In genomic region chr17:78316115-78316866, GRCh38 we compare ENCODE assay signal across 1 cellular context.
TF ChIP-seq lines count a peak whose summit lies in the region.

No MANE protein-coding gene starts in this region.

TF ChIP-seq in K562, 482 proteins besides CTCF, POLR2A, EP300 and RAD21 (continued from another document):
- TF ChIP-seq TCF3 (CRISPR knock-in tag; IDR thresholded peaks at IDR 0.05), result no peak
- no peak for TF ChIP-seq BCL6 (CRISPR knock-in tag; IDR thresholded peaks at IDR 0.05)
- TF ChIP-seq CTCFL (IDR thresholded peaks at IDR 0.05; ENCODE audit: borderline replicate concordance, insufficient read depth, low read depth, low read length, poor library complexity, severe bottlenecking), result no peak
- TF ChIP-seq PRDM10 (IDR thresholded peaks at IDR 0.05; ENCODE audit: partially characterized antibody), result peak; percentile 14
- no peak for TF ChIP-seq KDM1A (IDR thresholded peaks at IDR 0.05)
- no peak for TF ChIP-seq NFE2L1 (tag; IDR thresholded peaks at IDR 0.05; ENCODE audit: borderline replicate concordance, low read depth)
- no peak for TF ChIP-seq HBP1 (CRISPR knock-in tag; IDR thresholded peaks at IDR 0.05)
TF ChIP-seq in K562: peak in this region for 15.
